Comparison of ENCODE assay signal across 1 cellular context in the genomic region with DNA sequence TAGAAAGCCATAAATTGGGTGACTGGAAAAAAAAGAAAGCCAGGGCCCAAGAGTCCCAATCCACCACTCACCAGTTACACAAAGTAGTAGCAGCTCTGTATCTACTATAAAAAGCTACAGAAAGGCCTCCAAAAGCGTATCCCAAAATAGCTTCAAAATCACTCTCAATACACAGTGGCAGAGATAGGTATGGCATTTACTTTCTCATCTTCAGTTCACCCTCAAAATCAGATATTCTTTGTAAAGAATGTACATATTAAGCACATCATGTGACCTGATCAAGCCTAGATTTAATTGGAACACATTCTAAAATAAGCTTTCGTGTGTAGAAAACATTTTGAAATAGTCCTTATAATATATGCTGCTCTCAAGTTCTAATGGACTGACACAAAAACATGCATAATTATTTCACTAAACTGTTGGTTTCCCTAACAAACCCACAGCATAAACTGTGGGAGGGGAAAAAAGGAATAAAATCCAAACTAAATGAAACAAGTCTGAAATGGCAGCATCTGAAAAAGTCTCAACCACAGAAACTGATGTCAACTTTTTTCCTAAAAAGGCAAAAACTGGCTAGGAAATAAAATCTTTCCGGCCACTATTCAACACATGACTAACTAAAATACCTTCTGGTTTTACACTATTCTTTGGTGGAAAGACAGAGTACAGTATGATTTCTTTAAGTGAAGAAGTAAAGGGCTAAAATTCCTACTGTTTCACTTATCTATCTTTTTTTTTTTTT.
TF ChIP-seq lines count a peak whose summit lies in the region.

No MANE protein-coding gene starts in this region.

TF ChIP-seq in GM12878, 131 proteins besides CTCF, POLR2A, EP300 and RAD21 (continues in another document):
- peak; percentile 79 for TF ChIP-seq NFIC (IDR thresholded peaks at IDR 0.05; ENCODE audit: low read depth, low read length)
- peak; percentile 43; the same call in 1 of the 2 replicates for TF ChIP-seq MTA2 (IDR thresholded peaks at IDR 0.05; ENCODE audit: low read depth)
- TF ChIP-seq CHD2 (IDR thresholded peaks at IDR 0.05; ENCODE audit: borderline replicate concordance, low read depth, low read length), result no peak
- peak; percentile 21; the same call in 1 of the 2 replicates for TF ChIP-seq RELB (IDR thresholded peaks at IDR 0.05; ENCODE audit: low read depth)
- TF ChIP-seq IRF4 (IDR thresholded peaks at IDR 0.05; ENCODE audit: low read depth, low read length), result no peak
- TF ChIP-seq, protein P1, sequence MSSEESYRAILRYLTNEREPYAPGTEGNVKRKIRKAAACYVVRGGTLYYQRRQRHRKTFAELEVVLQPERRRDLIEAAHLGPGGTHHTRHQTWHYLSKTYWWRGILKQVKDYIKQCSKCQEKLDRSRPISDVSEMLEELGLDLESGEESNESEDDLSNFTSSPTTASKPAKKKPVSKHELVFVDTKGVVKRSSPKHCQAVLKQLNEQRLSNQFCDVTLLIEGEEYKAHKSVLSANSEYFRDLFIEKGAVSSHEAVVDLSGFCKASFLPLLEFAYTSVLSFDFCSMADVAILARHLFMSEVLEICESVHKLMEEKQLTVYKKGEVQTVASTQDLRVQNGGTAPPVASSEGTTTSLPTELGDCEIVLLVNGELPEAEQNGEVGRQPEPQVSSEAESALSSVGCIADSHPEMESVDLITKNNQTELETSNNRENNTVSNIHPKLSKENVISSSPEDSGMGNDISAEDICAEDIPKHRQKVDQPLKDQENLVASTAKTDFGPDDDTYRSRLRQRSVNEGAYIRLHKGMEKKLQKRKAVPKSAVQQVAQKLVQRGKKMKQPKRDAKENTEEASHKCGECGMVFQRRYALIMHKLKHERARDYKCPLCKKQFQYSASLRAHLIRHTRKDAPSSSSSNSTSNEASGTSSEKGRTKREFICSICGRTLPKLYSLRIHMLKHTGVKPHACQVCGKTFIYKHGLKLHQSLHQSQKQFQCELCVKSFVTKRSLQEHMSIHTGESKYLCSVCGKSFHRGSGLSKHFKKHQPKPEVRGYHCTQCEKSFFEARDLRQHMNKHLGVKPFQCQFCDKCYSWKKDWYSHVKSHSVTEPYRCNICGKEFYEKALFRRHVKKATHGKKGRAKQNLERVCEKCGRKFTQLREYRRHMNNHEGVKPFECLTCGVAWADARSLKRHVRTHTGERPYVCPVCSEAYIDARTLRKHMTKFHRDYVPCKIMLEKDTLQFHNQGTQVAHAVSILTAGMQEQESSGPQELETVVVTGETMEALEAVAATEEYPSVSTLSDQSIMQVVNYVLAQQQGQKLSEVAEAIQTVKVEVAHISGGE (CRISPR knock-in tag; IDR thresholded peaks at IDR 0.05), result no peak
- no peak for TF ChIP-seq MXI1 (IDR thresholded peaks at IDR 0.05; ENCODE audit: low read depth, low read length)
- no peak for TF ChIP-seq FOXK2 (IDR thresholded peaks at IDR 0.05)
- TF ChIP-seq ASH2L (IDR thresholded peaks at IDR 0.05; ENCODE audit: borderline replicate concordance, low read depth), result no peak
- TF ChIP-seq SREBF1 (IDR thresholded peaks at IDR 0.05; ENCODE audit: low read length), result no peak
- TF ChIP-seq RUNX3 (IDR thresholded peaks at IDR 0.05; ENCODE audit: low read length), result peak; percentile 92
- TF ChIP-seq YBX1 (IDR thresholded peaks at IDR 0.05), result no peak
- TF ChIP-seq MEF2B (IDR thresholded peaks at IDR 0.05; ENCODE audit: partially characterized antibody, poor library complexity, severe bottlenecking), result peak; percentile 64
- no peak for TF ChIP-seq HDAC2 (IDR thresholded peaks at IDR 0.05)
- no peak for TF ChIP-seq CBX3 (IDR thresholded peaks at IDR 0.05; ENCODE audit: borderline replicate concordance, low read depth)
- TF ChIP-seq PAX5 (IDR thresholded peaks at IDR 0.05; ENCODE audit: borderline replicate concordance, low read depth, low read length), result no peak
- TF ChIP-seq PML (IDR thresholded peaks at IDR 0.05; ENCODE audit: low read length), result 0 out of 2 replicates have a peak, but pooled peaks have one; percentile 46
- TF ChIP-seq NR2C1 (IDR thresholded peaks at IDR 0.05), result no peak
- peak; percentile 79 for TF ChIP-seq IKZF1 (conservative IDR thresholded peaks at IDR 0.05)
- TF ChIP-seq MAX (IDR thresholded peaks at IDR 0.05; ENCODE audit: low read depth, low read length), result no peak
- no peak for TF ChIP-seq KAT2A (conservative IDR thresholded peaks at IDR 0.05; ENCODE audit: control insufficient read depth, low read depth, low read length)
- TF ChIP-seq, protein P2, sequence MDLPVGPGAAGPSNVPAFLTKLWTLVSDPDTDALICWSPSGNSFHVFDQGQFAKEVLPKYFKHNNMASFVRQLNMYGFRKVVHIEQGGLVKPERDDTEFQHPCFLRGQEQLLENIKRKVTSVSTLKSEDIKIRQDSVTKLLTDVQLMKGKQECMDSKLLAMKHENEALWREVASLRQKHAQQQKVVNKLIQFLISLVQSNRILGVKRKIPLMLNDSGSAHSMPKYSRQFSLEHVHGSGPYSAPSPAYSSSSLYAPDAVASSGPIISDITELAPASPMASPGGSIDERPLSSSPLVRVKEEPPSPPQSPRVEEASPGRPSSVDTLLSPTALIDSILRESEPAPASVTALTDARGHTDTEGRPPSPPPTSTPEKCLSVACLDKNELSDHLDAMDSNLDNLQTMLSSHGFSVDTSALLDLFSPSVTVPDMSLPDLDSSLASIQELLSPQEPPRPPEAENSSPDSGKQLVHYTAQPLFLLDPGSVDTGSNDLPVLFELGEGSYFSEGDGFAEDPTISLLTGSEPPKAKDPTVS (IDR thresholded peaks at IDR 0.05; ENCODE audit: low read depth, low read length), result no peak
- TF ChIP-seq PAX8 (IDR thresholded peaks at IDR 0.05), result 0 out of 2 replicates have a peak, but pooled peaks have one; percentile 49
- no peak for TF ChIP-seq CREM (IDR thresholded peaks at IDR 0.05; ENCODE audit: low read depth)
- peak; percentile 67 for TF ChIP-seq MTA3 (IDR thresholded peaks at IDR 0.05; ENCODE audit: borderline replicate concordance, low read length)
- TF ChIP-seq TAF1 (IDR thresholded peaks at IDR 0.05; ENCODE audit: borderline replicate concordance, low read depth, low read length), result no peak
- no peak for TF ChIP-seq NBN (IDR thresholded peaks at IDR 0.05)
- no peak for TF ChIP-seq GATAD2B (conservative IDR thresholded peaks at IDR 0.05; ENCODE audit: low read depth)
- no peak for TF ChIP-seq BCL11A (IDR thresholded peaks at IDR 0.05; ENCODE audit: low read depth, low read length)
- TF ChIP-seq ZNF592 (IDR thresholded peaks at IDR 0.05), result no peak
- TF ChIP-seq TCF7 (IDR thresholded peaks at IDR 0.05; ENCODE audit: borderline replicate concordance), result no peak
- no peak for TF ChIP-seq GABPA (IDR thresholded peaks at IDR 0.05; ENCODE audit: low read depth)
- TF ChIP-seq SMAD1 (IDR thresholded peaks at IDR 0.05; ENCODE audit: low read depth, partially characterized antibody), result no peak
- no peak for TF ChIP-seq SMC3 (IDR thresholded peaks at IDR 0.05; ENCODE audit: borderline replicate concordance, low read length)
- peak; percentile 39; the same call in 1 of the 2 replicates for TF ChIP-seq SMARCA5 (IDR thresholded peaks at IDR 0.05)
- no peak for TF ChIP-seq JUND (IDR thresholded peaks at IDR 0.05; ENCODE audit: low read depth, low read length)
- TF ChIP-seq MEF2A (IDR thresholded peaks at IDR 0.05; ENCODE audit: insufficient read depth, low read depth, low read length), result 0 out of 2 replicates have a peak, but pooled peaks have one; percentile 71
- TF ChIP-seq CEBPB (IDR thresholded peaks at IDR 0.05; ENCODE audit: borderline replicate concordance in 1 of 2, low read depth in 2 of 2, low read length in 2 of 2), result 0 out of 4 replicates have a peak, but pooled peaks of 1 of the 2 experiments have one; percentile 30
- TF ChIP-seq TBL1XR1 (IDR thresholded peaks at IDR 0.05; ENCODE audit: low read depth, low read length), result no peak
- peak; percentile 84 for TF ChIP-seq ATF7 (IDR thresholded peaks at IDR 0.05; ENCODE audit: low read depth)
- no peak for TF ChIP-seq TCF3 (IDR thresholded peaks at IDR 0.05; ENCODE audit: borderline replicate concordance, insufficient read depth, low read depth, low read length)
- TF ChIP-seq, protein P3, sequence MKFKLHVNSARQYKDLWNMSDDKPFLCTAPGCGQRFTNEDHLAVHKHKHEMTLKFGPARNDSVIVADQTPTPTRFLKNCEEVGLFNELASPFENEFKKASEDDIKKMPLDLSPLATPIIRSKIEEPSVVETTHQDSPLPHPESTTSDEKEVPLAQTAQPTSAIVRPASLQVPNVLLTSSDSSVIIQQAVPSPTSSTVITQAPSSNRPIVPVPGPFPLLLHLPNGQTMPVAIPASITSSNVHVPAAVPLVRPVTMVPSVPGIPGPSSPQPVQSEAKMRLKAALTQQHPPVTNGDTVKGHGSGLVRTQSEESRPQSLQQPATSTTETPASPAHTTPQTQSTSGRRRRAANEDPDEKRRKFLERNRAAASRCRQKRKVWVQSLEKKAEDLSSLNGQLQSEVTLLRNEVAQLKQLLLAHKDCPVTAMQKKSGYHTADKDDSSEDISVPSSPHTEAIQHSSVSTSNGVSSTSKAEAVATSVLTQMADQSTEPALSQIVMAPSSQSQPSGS (IDR thresholded peaks at IDR 0.05; ENCODE audit: low read length), result peak; percentile 70; the same call in 1 of the 2 replicates
- no peak for TF ChIP-seq WRNIP1 (IDR thresholded peaks at IDR 0.05; ENCODE audit: borderline replicate concordance, low read depth, low read length)
- TF ChIP-seq REST (IDR thresholded peaks at IDR 0.05; ENCODE audit: low read depth, low read length), result no peak
- TF ChIP-seq ELK1 (IDR thresholded peaks at IDR 0.05; ENCODE audit: low read depth, low read length), result peak; percentile 85
- TF ChIP-seq SRF (IDR thresholded peaks at IDR 0.05; ENCODE audit: low read depth in 2 of 2, low read length in 2 of 2), result peak; percentile 60 to 99
